14 cellular contexts compared by ENCODE assay signal in genomic region chr5:125696762-125697161, GRCh38.
A peak's percentile ranks its signal among the peaks of the same experiment; 100 is the strongest.
DNase-seq lines count a peak whose midpoint lies in the region; ATAC-seq and TF ChIP-seq lines count a peak whose summit lies in the region.
"Had no signal": no experiment of that assay in that cellular context is flagged by ENCODE, and none has a peak within 500 bp of the region (broad histone marks: within the 10 kb centered on the region; RNA-seq: fewer than 3 reads in every experiment).

No MANE protein-coding gene starts in this region.

- H3K27ac Mint-ChIP-seq in stimulated activated naive CD8-positive, alpha-beta T cell treated with anti-CD3 and anti-CD28 coated beads, Interleukin-15, amount 100 ng/mL, for 72 hours = no peak overlapping the region
- H3K27ac Mint-ChIP-seq: immature natural killer cell had no signal

- H3F3A ChIP-seq in smooth muscle cell (ENCODE audit: low read depth) = peaks cover 6% of the 10 kb centered on the region

- H3K27ac ChIP-seq in smooth muscle cell (ENCODE audit: low read depth) = peak overlapping the region; percentile 76

- no peaks in the 10 kb centered on the region for H3K36me3 Mint-ChIP-seq in activated T-cell treated with anti-CD3 and anti-CD28 coated beads, Interleukin-2, amount 50 U/mL, for 4 hours (ENCODE audit: insufficient read depth)
- H3K36me3 Mint-ChIP-seq: immature natural killer cell had no signal

- no peaks in the 10 kb centered on the region for H3K79me2 ChIP-seq in smooth muscle cell (ENCODE audit: low read depth)

- ATAC-seq in stimulated activated naive CD8-positive, alpha-beta T cell treated with anti-CD3 and anti-CD28 coated beads, Interleukin-15, amount 100 ng/mL, for 72 hours = no peak
- ATAC-seq in activated T-cell treated with anti-CD3 and anti-CD28 coated beads, Interleukin-2, amount 50 U/mL, for 4 hours = no peak

- DNase-seq in HCEC 1CT (peak; percentile 84), SW480 (ENCODE audit: low spot score) (peak; percentile 13), foreskin melanocyte (peak; percentile 91), smooth muscle cell (lab: John Stamatoyannopoulos, UW; ENCODE audit: unreplicated experiment) (no peak), NCI-H524 (lab: John Stamatoyannopoulos, UW) (no peak)
- no peak for DNase-seq in stimulated activated naive CD8-positive, alpha-beta T cell treated with anti-CD3 and anti-CD28 coated beads, Interleukin-15, amount 100 ng/mL, for 72 hours
- DNase-seq in activated T-cell treated with anti-CD3 and anti-CD28 coated beads, Interleukin-2, amount 50 U/mL, for 4 hours = no peak
- DNase-seq: activated CD4-positive, alpha-beta T cell treated with anti-CD3 and anti-CD28 coated beads for 48 hours; activated naive CD4-positive, alpha-beta T cell treated with Interleukin-2 at 50 U/mL for 16 hours; effector CD8-positive, alpha-beta T cell; immature natural killer cell; NCI-H526 treated with DMSO at 0.1 percent for 48 hours; stimulated activated CD4-positive, alpha-beta T cell treated with anti-CD3 and anti-CD28 coated beads, Interleukin-4, amount 100 ng/mL, for 24 hours had no signal

- H3K36me3 ChIP-seq in smooth muscle cell (ENCODE audit: low read depth) = no peaks in the 10 kb centered on the region

- peak overlapping the region; percentile 29 for H3K9ac ChIP-seq in smooth muscle cell (ENCODE audit: low read depth)

- no peaks in the 10 kb centered on the region for H3K4me1 Mint-ChIP-seq in stimulated activated naive CD8-positive, alpha-beta T cell treated with anti-CD3 and anti-CD28 coated beads, Interleukin-15, amount 100 ng/mL, for 72 hours
- no peaks in the 10 kb centered on the region for H3K4me1 Mint-ChIP-seq in activated T-cell treated with anti-CD3 and anti-CD28 coated beads, Interleukin-2, amount 50 U/mL, for 4 hours (ENCODE audit: low read depth)
- H3K4me1 Mint-ChIP-seq: immature natural killer cell had no signal

- H4K20me1 ChIP-seq in smooth muscle cell (ENCODE audit: low read depth) = no peaks in the 10 kb centered on the region

- peak overlapping the region; percentile 58 for H3K4me2 ChIP-seq in smooth muscle cell

- TF ChIP-seq CTCF in smooth muscle cell (IDR thresholded peaks at IDR 0.05; ENCODE audit: borderline replicate concordance, insufficient read depth, poor library complexity, severe bottlenecking) = no peak

- H3K4me3 Mint-ChIP-seq in stimulated activated naive CD8-positive, alpha-beta T cell treated with anti-CD3 and anti-CD28 coated beads, Interleukin-15, amount 100 ng/mL, for 72 hours = no peak overlapping the region
- no peak overlapping the region for H3K4me3 Mint-ChIP-seq in activated T-cell treated with anti-CD3 and anti-CD28 coated beads, Interleukin-2, amount 50 U/mL, for 4 hours
- H3K4me3 Mint-ChIP-seq: immature natural killer cell, neural crest cell had no signal

- H3K27me3 Mint-ChIP-seq in stimulated activated naive CD8-positive, alpha-beta T cell treated with anti-CD3 and anti-CD28 coated beads, Interleukin-15, amount 100 ng/mL, for 72 hours = no peaks in the 10 kb centered on the region
- no peaks in the 10 kb centered on the region for H3K27me3 Mint-ChIP-seq in activated T-cell treated with anti-CD3 and anti-CD28 coated beads, Interleukin-2, amount 50 U/mL, for 4 hours (ENCODE audit: low read depth)

- no peaks in the 10 kb centered on the region for H3K27me3 ChIP-seq in smooth muscle cell (ENCODE audit: low read depth)

- peaks cover 0 to 5% of the 10 kb centered on the region in 2 donors for H3K9me3 Mint-ChIP-seq in stimulated activated naive CD8-positive, alpha-beta T cell treated with anti-CD3 and anti-CD28 coated beads, Interleukin-15, amount 100 ng/mL, for 72 hours
- H3K9me3 Mint-ChIP-seq in activated T-cell treated with anti-CD3 and anti-CD28 coated beads, Interleukin-2, amount 50 U/mL, for 4 hours = no peaks in the 10 kb centered on the region

- 18% methylated on average over 2 of the region's 2 CpGs for WGBS in smooth muscle cell (ENCODE audit: low lambda C conversion rate)

- H3K4me1 ChIP-seq in smooth muscle cell (ENCODE audit: low read depth) = peaks cover 28% of the 10 kb centered on the region

- H3K9me3 ChIP-seq in smooth muscle cell (replicated peaks; ENCODE audit: low read depth) = no peaks in the 10 kb centered on the region

- no peak overlapping the region for H2AFZ ChIP-seq in smooth muscle cell (ENCODE audit: low read depth)

- H3K4me3 ChIP-seq in smooth muscle cell = no peak overlapping the region

Comparison
In these comparisons a context has a peak if more than half of its experiments do, and no peak if none do; other contexts are left out.
1. DNase-seq: peak in HCEC 1CT (single experiment), SW480 (single experiment) and foreskin melanocyte (single experiment); none in smooth muscle cell (single experiment), stimulated activated naive CD8-positive, alpha-beta T cell treated with anti-CD3 and anti-CD28 coated beads, Interleukin-15, amount 100 ng/mL, for 72 hours (0 of 2), activated T-cell treated with anti-CD3 and anti-CD28 coated beads, Interleukin-2, amount 50 U/mL, for 4 hours (single experiment) and NCI-H524 (0 of 2).